Comparison of ENCODE assay signal across 8 cellular contexts in genomic region chr6:156719395-156719719, GRCh38. TPM values are rescaled to one million over a fixed set of nuclear protein-coding genes. Genes with fewer than 3 reads are reported as not detected.
DNase-seq lines count a peak whose midpoint lies in the region; ATAC-seq and TF ChIP-seq lines count a peak whose summit lies in the region.

No MANE protein-coding gene starts in this region.

- POLR2A ChIA-PET in MCF 10A (lab: Yijun Ruan, JAX), result interaction anchor here (0.6 to 5.0 kb wide), 12 partner anchors 13 to 1404 kb away, joined by 3 to 196 read pairs (median 10); partner anchors contain the start of gene ARID1B

- ATAC-seq in heart right ventricle, result no peak
- no peak for ATAC-seq in left cardiac atrium
- no peak for ATAC-seq in upper lobe of right lung
- ATAC-seq in HG02852 (IDR thresholded peaks at IDR 0.05; ENCODE audit: unreplicated experiment), result no peak

- H3K36me3 Mint-ChIP-seq in MCF 10A (ENCODE audit: insufficient read depth, unreplicated experiment), result no peaks in the 10 kb centered on the region

- no peak for DNase-seq in heart right ventricle
- DNase-seq in left cardiac atrium, result no peak
- DNase-seq in MCF 10A (ENCODE audit: unreplicated experiment), result no peak
- DNase-seq in upper lobe of right lung, result no peak
- no peak for DNase-seq in stimulated activated CD8-positive, alpha-beta memory T cell treated with anti-CD3 and anti-CD28 coated beads, Interleukin-4, amount 100 ng/mL, for 48 hours
- no peak for DNase-seq in WERI-Rb-1

- H3K27ac ChIP-seq in heart right ventricle (peak overlapping the region; percentile 80 to 96 (median 88)), upper lobe of right lung (peak overlapping the region; percentile 88), WERI-Rb-1 (no peak overlapping the region)

- H3K27me3 ChIP-seq in heart right ventricle, result no peaks in the 10 kb centered on the region
- no peaks in the 10 kb centered on the region for H3K27me3 ChIP-seq in mononuclear cell (ENCODE audit: insufficient read depth, low read length)
- H3K27me3 ChIP-seq in upper lobe of right lung, result no peaks in the 10 kb centered on the region
- no peaks in the 10 kb centered on the region for H3K27me3 ChIP-seq in WERI-Rb-1 (ENCODE audit: insufficient read depth, low read depth, severe bottlenecking)

- H3K4me1 Mint-ChIP-seq in MCF 10A (ENCODE audit: insufficient read depth, unreplicated experiment), result peaks cover 22% of the 10 kb centered on the region

- H3K27me3 Mint-ChIP-seq in MCF 10A (ENCODE audit: insufficient read depth, unreplicated experiment), result no peaks in the 10 kb centered on the region

- no peaks in the 10 kb centered on the region for H3K9me3 Mint-ChIP-seq in MCF 10A (ENCODE audit: unreplicated experiment)

- CTCF ChIA-PET in MCF 10A (lab: Yijun Ruan, JAX), result interaction anchor here (0.5 to 1.2 kb wide), 4 partner anchors 12 to 66 kb away, joined by 3 to 4 read pairs (median 4); no protein-coding TSS in a partner anchor

- H3K4me1 ChIP-seq in heart right ventricle (peaks cover 11 to 30% (median 26%) of the 10 kb centered on the region in 9 donors), mononuclear cell (ENCODE audit: insufficient read depth, low read length) (peaks cover 23% of the 10 kb centered on the region), upper lobe of right lung (peaks cover 22% of the 10 kb centered on the region)

- H3K4me3 ChIP-seq in heart right ventricle (peak overlapping the region in 9 of 10 donors; percentile 21 to 61 (median 46)), mononuclear cell (ENCODE audit: low read length) (peak overlapping the region; percentile 32), upper lobe of right lung (peak overlapping the region; percentile 49), WERI-Rb-1 (ENCODE audit: low read depth, low read length) (no peak overlapping the region)

- TF ChIP-seq CTCF in heart right ventricle (IDR thresholded peaks at IDR 0.05), result no peak
- no peak for TF ChIP-seq CTCF in MCF 10A (IDR thresholded peaks at IDR 0.05; ENCODE audit: unreplicated experiment)
- TF ChIP-seq CTCF in upper lobe of right lung (IDR thresholded peaks at IDR 0.05), result no peak
- TF ChIP-seq CTCF in WERI-Rb-1 (IDR thresholded peaks at IDR 0.05; ENCODE audit: low read depth, low read length), result no peak

- WGBS in heart right ventricle, 2 donors, result 68 to 81% methylated on average over 13 of the region's 13 CpGs

- intact Hi-C loops in heart right ventricle (cut with DNase I) (loop anchor here in 1 of 10 donors (10.0 kb wide), 1 partner anchor 55 kb away; the partner anchor contains the start of gene ARID1B), left cardiac atrium (cut with DNase I) (no loop called here), MCF 10A (cut with micrococcal nuclease) (no loop called here), upper lobe of right lung (cut with DNase I) (no loop called here)

- H3K36me3 ChIP-seq in heart right ventricle, result no peaks in the 10 kb centered on the region
- no peaks in the 10 kb centered on the region for H3K36me3 ChIP-seq in upper lobe of right lung
- no peaks in the 10 kb centered on the region for H3K36me3 ChIP-seq in WERI-Rb-1

- peak overlapping the region; percentile 97 for H3K27ac Mint-ChIP-seq in MCF 10A (ENCODE audit: low read depth, unreplicated experiment)

- no TSS peak for BruUV-seq in MCF 10A (replicated peaks; lab: Mats Ljungman, UMichigan)

- peak overlapping the region; percentile 68 for H3K4me3 Mint-ChIP-seq in MCF 10A (ENCODE audit: unreplicated experiment)

- H3K9me3 ChIP-seq in heart right ventricle (no peaks in the 10 kb centered on the region), mononuclear cell (ENCODE audit: low read depth, low read length) (no peaks in the 10 kb centered on the region), upper lobe of right lung (no peaks in the 10 kb centered on the region), WERI-Rb-1 (ENCODE audit: severe bottlenecking) (no peaks in the 10 kb centered on the region)

RNA-seq across cellular contexts. Expression of gene ARID1B, which starts 57.8 kb away (rescaled TPM):
- total RNA-seq in heart right ventricle (10 to 100 TPM; 39.0 to 63.2 (median 53.0) TPM), left cardiac atrium (10 to 100 TPM; 45.4 to 48.0 TPM), MCF 10A (2022) (62.2 and 63.9 TPM in 2 replicates), mononuclear cell (107 TPM), upper lobe of right lung (80.4 TPM)
- 10 to 100 TPM; 11.2 to 14.5 TPM for polyA plus RNA-seq in heart right ventricle
